Comparison of ENCODE assay signal across 16 cellular contexts in genomic region chr2:175057078-175057685, GRCh38.
"Had no signal": no experiment of that assay in that cellular context is flagged by ENCODE, and none has a peak within 500 bp of the region (broad histone marks: within the 10 kb centered on the region; RNA-seq: fewer than 3 reads in every experiment).

No MANE protein-coding gene starts in this region.

- H3K36me3 ChIP-seq: cardiac muscle cell, colonic mucosa, stomach, thoracic aorta had no signal

- H3K4me1 ChIP-seq: colonic mucosa, stomach had no signal

- DNase-seq: activated CD4-positive, alpha-beta T cell treated with anti-CD3 and anti-CD28 coated beads, Interleukin-2, amount 50 U/mL, for 4 hours; activated CD8-positive, alpha-beta memory T cell treated with anti-CD3 and anti-CD28 coated beads, Interleukin-2, amount 10 ng/mL, durations not matched to agents 7 days and 5 days; activated gamma-delta T cell; activated naive CD8-positive, alpha-beta T cell treated with anti-CD3 and anti-CD28 coated beads for 36 hours; activated T-cell treated with anti-CD3 and anti-CD28 coated beads, Interleukin-2, amount 50 U/mL, for 24 hours; anterior cingulate cortex; colonic mucosa; effector CD4-positive, alpha-beta T cell; stimulated activated CD4-positive, alpha-beta T cell treated with anti-CD3 and anti-CD28 coated beads, Interleukin-15, amount 100 ng/mL, for 24 hours; stimulated activated CD4-positive, alpha-beta T cell treated with anti-CD3 and anti-CD28 coated beads, Interleukin-4, amount 100 ng/mL, for 24 hours; stomach had no signal

- H3K27me3 ChIP-seq: cardiac muscle cell, colonic mucosa, stomach had no signal

- H3K27ac ChIP-seq: cardiac muscle cell, colonic mucosa, epithelial cell of prostate, stomach, thoracic aorta had no signal

- H3K9me3 ChIP-seq: colonic mucosa, stomach, thoracic aorta had no signal

- ATAC-seq: activated CD4-positive, CD25-positive, alpha-beta regulatory T cell treated with anti-CD3 and anti-CD28 coated beads, Interleukin-2, amount 50 U/mL, for 24 hours; activated CD8-positive, alpha-beta memory T cell treated with anti-CD3 and anti-CD28 coated beads, Interleukin-2, amount 10 ng/mL, durations not matched to agents 7 days and 5 days; natural killer cell treated with Interleukin-12 subunit alpha and Interleukin-12 subunit beta and Interleukin-15 and Interleukin-18, amount 100 ng/mL, for 72 hours had no signal

- H3K4me3 ChIP-seq: cardiac muscle cell, colonic mucosa, stomach, thoracic aorta had no signal
